ENCODE assay signal across 9 cellular contexts in genomic region chrX:66015152-66015827, GRCh38. TPM values are rescaled to one million over a fixed set of nuclear protein-coding genes. Genes with fewer than 3 reads are reported as not detected.
A peak's percentile ranks its signal among the peaks of the same experiment; 100 is the strongest.
DNase-seq lines count a peak whose midpoint lies in the region; ATAC-seq lines count a peak whose summit lies in the region.
"Had no signal": no experiment of that assay in that cellular context is flagged by ENCODE, and none has a peak within 500 bp of the region (broad histone marks: within the 10 kb centered on the region; RNA-seq: fewer than 3 reads in every experiment).

No MANE protein-coding gene starts in this region.

- peak; percentile 85 for DNase-seq in SKM-1 treated with dmso at 0.1 percent for 144 hours (lab: John Stamatoyannopoulos, UW; ENCODE audit: unreplicated experiment)
- peak; percentile 28 for DNase-seq in midbrain (lab: John Stamatoyannopoulos, UW)
- no peak for DNase-seq in NCI-H226
- no peak for DNase-seq in NCI-H1092 (lab: John Stamatoyannopoulos, UW)
- no peak for DNase-seq in SHP77 treated with DMSO at 0.1 percent for 48 hours (lab: John Stamatoyannopoulos, UW)
- no peak for DNase-seq in dermis blood vessel endothelial cell

- ATAC-seq in GM18499 (IDR thresholded peaks at IDR 0.05; ENCODE audit: insufficient read depth, unreplicated experiment) (peak; percentile 45), HG02678 (IDR thresholded peaks at IDR 0.05; ENCODE audit: unreplicated experiment) (peak; percentile 33)

RNA-seq across cellular contexts. Expression of gene VSIG4, which starts 24.6 kb away (rescaled TPM):
- total RNA-seq in dermis blood vessel endothelial cell = not detected in 2 replicates
- total RNA-seq: neural crest cell had no signal

Comparison
In these comparisons a context has a peak if more than half of its experiments do, and no peak if none do; other contexts are left out.
1. DNase-seq: peak in SKM-1 treated with dmso at 0.1 percent for 144 hours (single experiment) and midbrain (single experiment); none in NCI-H226 (single experiment), NCI-H1092 (single experiment), SHP77 treated with DMSO at 0.1 percent for 48 hours (single experiment) and dermis blood vessel endothelial cell (single experiment).